Comparison of ENCODE assay signal across 5 cellular contexts in the genomic region with DNA sequence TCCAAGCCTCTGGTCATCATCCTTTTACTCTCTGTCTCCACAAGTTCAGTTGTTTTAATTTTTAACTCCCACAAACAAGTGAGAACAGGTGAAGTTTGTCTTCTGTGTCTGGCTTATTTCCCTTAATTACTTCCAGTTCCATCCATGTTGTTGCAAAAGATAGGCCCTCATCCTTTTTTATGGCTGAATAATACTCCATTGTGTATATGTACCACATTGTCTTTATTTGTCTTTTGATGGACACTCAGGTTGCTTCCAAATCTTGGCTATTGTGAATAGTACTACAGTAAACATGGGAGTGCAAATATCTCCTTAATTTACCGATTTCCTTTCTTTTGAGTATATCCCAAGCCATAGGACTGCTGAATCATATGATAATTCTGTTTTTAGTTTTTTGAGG.
TF ChIP-seq lines count a peak whose summit lies in the region.

No MANE protein-coding gene starts in this region.

TF ChIP-seq in SK-N-SH treated with all-trans-retinoic acid at 6 μM for 48 hours, 23 proteins besides CTCF, POLR2A, EP300 and RAD21:
- no peak for TF ChIP-seq CSDC2 (CRISPR knock-in tag; IDR thresholded peaks at IDR 0.05)
- TF ChIP-seq ZNF8 (CRISPR knock-in tag; IDR thresholded peaks at IDR 0.05), result peak; percentile 74; the same call in 1 of the 2 replicates

TF ChIP-seq in SK-N-SH, 30 proteins besides CTCF, POLR2A, EP300 and RAD21 (continues in another document):
- no peak for TF ChIP-seq ELF1 (IDR thresholded peaks at IDR 0.05)
- TF ChIP-seq, protein P1, sequence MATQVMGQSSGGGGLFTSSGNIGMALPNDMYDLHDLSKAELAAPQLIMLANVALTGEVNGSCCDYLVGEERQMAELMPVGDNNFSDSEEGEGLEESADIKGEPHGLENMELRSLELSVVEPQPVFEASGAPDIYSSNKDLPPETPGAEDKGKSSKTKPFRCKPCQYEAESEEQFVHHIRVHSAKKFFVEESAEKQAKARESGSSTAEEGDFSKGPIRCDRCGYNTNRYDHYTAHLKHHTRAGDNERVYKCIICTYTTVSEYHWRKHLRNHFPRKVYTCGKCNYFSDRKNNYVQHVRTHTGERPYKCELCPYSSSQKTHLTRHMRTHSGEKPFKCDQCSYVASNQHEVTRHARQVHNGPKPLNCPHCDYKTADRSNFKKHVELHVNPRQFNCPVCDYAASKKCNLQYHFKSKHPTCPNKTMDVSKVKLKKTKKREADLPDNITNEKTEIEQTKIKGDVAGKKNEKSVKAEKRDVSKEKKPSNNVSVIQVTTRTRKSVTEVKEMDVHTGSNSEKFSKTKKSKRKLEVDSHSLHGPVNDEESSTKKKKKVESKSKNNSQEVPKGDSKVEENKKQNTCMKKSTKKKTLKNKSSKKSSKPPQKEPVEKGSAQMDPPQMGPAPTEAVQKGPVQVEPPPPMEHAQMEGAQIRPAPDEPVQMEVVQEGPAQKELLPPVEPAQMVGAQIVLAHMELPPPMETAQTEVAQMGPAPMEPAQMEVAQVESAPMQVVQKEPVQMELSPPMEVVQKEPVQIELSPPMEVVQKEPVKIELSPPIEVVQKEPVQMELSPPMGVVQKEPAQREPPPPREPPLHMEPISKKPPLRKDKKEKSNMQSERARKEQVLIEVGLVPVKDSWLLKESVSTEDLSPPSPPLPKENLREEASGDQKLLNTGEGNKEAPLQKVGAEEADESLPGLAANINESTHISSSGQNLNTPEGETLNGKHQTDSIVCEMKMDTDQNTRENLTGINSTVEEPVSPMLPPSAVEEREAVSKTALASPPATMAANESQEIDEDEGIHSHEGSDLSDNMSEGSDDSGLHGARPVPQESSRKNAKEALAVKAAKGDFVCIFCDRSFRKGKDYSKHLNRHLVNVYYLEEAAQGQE (IDR thresholded peaks at IDR 0.05; ENCODE audit: low read depth, low read length), result no peak
- TF ChIP-seq, protein P2, sequence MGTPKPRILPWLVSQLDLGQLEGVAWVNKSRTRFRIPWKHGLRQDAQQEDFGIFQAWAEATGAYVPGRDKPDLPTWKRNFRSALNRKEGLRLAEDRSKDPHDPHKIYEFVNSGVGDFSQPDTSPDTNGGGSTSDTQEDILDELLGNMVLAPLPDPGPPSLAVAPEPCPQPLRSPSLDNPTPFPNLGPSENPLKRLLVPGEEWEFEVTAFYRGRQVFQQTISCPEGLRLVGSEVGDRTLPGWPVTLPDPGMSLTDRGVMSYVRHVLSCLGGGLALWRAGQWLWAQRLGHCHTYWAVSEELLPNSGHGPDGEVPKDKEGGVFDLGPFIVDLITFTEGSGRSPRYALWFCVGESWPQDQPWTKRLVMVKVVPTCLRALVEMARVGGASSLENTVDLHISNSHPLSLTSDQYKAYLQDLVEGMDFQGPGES (IDR thresholded peaks at IDR 0.05; ENCODE audit: low read depth, low read length), result no peak
- no peak for TF ChIP-seq RCOR1 (IDR thresholded peaks at IDR 0.05; ENCODE audit: low read length)
- TF ChIP-seq, protein P3, sequence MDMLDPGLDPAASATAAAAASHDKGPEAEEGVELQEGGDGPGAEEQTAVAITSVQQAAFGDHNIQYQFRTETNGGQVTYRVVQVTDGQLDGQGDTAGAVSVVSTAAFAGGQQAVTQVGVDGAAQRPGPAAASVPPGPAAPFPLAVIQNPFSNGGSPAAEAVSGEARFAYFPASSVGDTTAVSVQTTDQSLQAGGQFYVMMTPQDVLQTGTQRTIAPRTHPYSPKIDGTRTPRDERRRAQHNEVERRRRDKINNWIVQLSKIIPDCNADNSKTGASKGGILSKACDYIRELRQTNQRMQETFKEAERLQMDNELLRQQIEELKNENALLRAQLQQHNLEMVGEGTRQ (IDR thresholded peaks at IDR 0.05; ENCODE audit: borderline replicate concordance, low read depth, low read length), result no peak
- TF ChIP-seq FOSL2 (IDR thresholded peaks at IDR 0.05; ENCODE audit: borderline replicate concordance, low read depth), result no peak

TF ChIP-seq in A549, 52 proteins besides CTCF, POLR2A, EP300 and RAD21:
- TF ChIP-seq CEBPB (IDR thresholded peaks at IDR 0.05), result no peak
- TF ChIP-seq NR3C1 (IDR thresholded peaks at IDR 0.05), result no peak
- no peak for TF ChIP-seq HEYL (CRISPR knock-in tag; IDR thresholded peaks at IDR 0.05)
- TF ChIP-seq, protein P4, sequence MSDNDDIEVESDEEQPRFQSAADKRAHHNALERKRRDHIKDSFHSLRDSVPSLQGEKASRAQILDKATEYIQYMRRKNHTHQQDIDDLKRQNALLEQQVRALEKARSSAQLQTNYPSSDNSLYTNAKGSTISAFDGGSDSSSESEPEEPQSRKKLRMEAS (IDR thresholded peaks at IDR 0.05), result no peak
- TF ChIP-seq, protein P5, sequence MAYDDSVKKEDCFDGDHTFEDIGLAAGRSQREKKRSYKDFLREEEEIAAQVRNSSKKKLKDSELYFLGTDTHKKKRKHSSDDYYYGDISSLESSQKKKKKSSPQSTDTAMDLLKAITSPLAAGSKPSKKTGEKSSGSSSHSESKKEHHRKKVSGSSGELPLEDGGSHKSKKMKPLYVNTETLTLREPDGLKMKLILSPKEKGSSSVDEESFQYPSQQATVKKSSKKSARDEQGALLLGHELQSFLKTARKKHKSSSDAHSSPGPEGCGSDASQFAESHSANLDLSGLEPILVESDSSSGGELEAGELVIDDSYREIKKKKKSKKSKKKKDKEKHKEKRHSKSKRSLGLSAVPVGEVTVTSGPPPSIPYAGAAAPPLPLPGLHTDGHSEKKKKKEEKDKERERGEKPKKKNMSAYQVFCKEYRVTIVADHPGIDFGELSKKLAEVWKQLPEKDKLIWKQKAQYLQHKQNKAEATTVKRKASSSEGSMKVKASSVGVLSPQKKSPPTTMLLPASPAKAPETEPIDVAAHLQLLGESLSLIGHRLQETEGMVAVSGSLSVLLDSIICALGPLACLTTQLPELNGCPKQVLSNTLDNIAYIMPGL (CRISPR knock-in tag; IDR thresholded peaks at IDR 0.05; ENCODE audit: borderline replicate concordance), result no peak
- TF ChIP-seq RNF2 (IDR thresholded peaks at IDR 0.05; ENCODE audit: borderline replicate concordance, low read depth), result no peak
- no peak for TF ChIP-seq RARB (CRISPR knock-in tag; IDR thresholded peaks at IDR 0.05)
- no peak for TF ChIP-seq KDM5A (IDR thresholded peaks at IDR 0.05)
- no peak for TF ChIP-seq CBX8 (IDR thresholded peaks at IDR 0.05)

TF ChIP-seq in HEK293, 187 proteins besides CTCF, POLR2A, EP300 and RAD21:
- TF ChIP-seq ZNF747 (tag by site-specific recombination; IDR thresholded peaks at IDR 0.05) (no peak), ZNF146 (tag by site-specific recombination; IDR thresholded peaks at IDR 0.05) (peak; percentile 79), WT1 (tag by site-specific recombination; IDR thresholded peaks at IDR 0.05) (no peak), ZNF560 (tag by site-specific recombination; IDR thresholded peaks at IDR 0.05; ENCODE audit: borderline replicate concordance) (no peak)
TF ChIP-seq in HEK293: peak in this region for 1.

TF ChIP-seq in K562, 482 proteins besides CTCF, POLR2A, EP300 and RAD21:
- TF ChIP-seq ZNF146 (CRISPR knock-in tag; IDR thresholded peaks at IDR 0.05; ENCODE audit: unreplicated experiment), result peak; percentile 10
- TF ChIP-seq TGIF2 (CRISPR knock-in tag; IDR thresholded peaks at IDR 0.05), result no peak
TF ChIP-seq in K562: peak in this region for 1.
